In genomic region chrX:101287402-101287801, GRCh38 we compare ENCODE assay signal across 8 cellular contexts. TPM values are rescaled to one million over a fixed set of nuclear protein-coding genes. Genes with fewer than 3 reads are reported as not detected.
DNase-seq lines count a peak whose midpoint lies in the region; ATAC-seq and TF ChIP-seq lines count a peak whose summit lies in the region.

No MANE protein-coding gene starts in this region.

- H3K4ac ChIP-seq in mesendoderm (ENCODE audit: low read depth, low read length): no peak overlapping the region

- no peak overlapping the region for H3K4me3 Mint-ChIP-seq in activated naive CD4-positive, alpha-beta T cell treated with anti-CD3 and anti-CD28 coated beads for 36 hours

- H3K27ac ChIP-seq in mesendoderm (ENCODE audit: low read depth, low read length) (no peak overlapping the region), coronary artery (no peak overlapping the region)

- H3K27ac Mint-ChIP-seq in activated naive CD4-positive, alpha-beta T cell treated with anti-CD3 and anti-CD28 coated beads for 36 hours: no peak overlapping the region

- H3K4me3 ChIP-seq in cardiac fibroblast (replicated peaks in 1 of 2; ENCODE audit: low read depth in 2 of 2, low read length in 2 of 2) (no peak overlapping the region), mesendoderm (ENCODE audit: low read length) (no peak overlapping the region), coronary artery (no peak overlapping the region)

- no peaks in the 10 kb centered on the region for H3K9me3 Mint-ChIP-seq in activated naive CD4-positive, alpha-beta T cell treated with anti-CD3 and anti-CD28 coated beads for 36 hours

- H2BK15ac ChIP-seq in mesendoderm (replicated peaks; ENCODE audit: low read depth): no peak overlapping the region

- H3K79me2 ChIP-seq in mesendoderm (ENCODE audit: control insufficient read depth, insufficient read depth, low read length): no peaks in the 10 kb centered on the region

- no peaks in the 10 kb centered on the region for H3K4me1 ChIP-seq in mesendoderm (ENCODE audit: control insufficient read depth, low read depth, low read length)

- H3K56ac ChIP-seq in mesendoderm (ENCODE audit: low read length): no peak overlapping the region

- H3K27me3 Mint-ChIP-seq in activated naive CD4-positive, alpha-beta T cell treated with anti-CD3 and anti-CD28 coated beads for 36 hours (ENCODE audit: low read depth): peaks cover 1% of the 10 kb centered on the region

- intact Hi-C loops in activated naive CD4-positive, alpha-beta T cell treated with anti-CD3 and anti-CD28 coated beads for 36 hours (cut with micrococcal nuclease): loop anchor here (1.0 to 5.0 kb wide), 5 partner anchors 80 to 602 kb away; no protein-coding TSS in a partner anchor

- no peak overlapping the region for H3K18ac ChIP-seq in mesendoderm (ENCODE audit: low read length)

- DNase-seq in activated naive CD4-positive, alpha-beta T cell treated with anti-CD3 and anti-CD28 coated beads for 36 hours: peak; percentile 6
- no peak for DNase-seq in activated naive CD4-positive, alpha-beta T cell (lab: John Stamatoyannopoulos, UW)
- DNase-seq in NCI-H69 (lab: John Stamatoyannopoulos, UW): peak; percentile 45
- DNase-seq in cardiac fibroblast (ENCODE audit: low read depth in 2 of 2): peak; percentile 56 to 69
- peak; percentile 6 for DNase-seq in mesendoderm
- DNase-seq in activated CD8-positive, alpha-beta memory T cell treated with anti-CD3 and anti-CD28 coated beads, Interleukin-2, amount 50 U/mL, for 48 hours: no peak
- DNase-seq in coronary artery (ENCODE audit: low spot score): no peak

- H4K5ac ChIP-seq in mesendoderm (ENCODE audit: low read length): no peak overlapping the region

- H3K4me2 ChIP-seq in mesendoderm (ENCODE audit: low read length): no peak overlapping the region

- H2BK5ac ChIP-seq in mesendoderm (ENCODE audit: low read length): no peak overlapping the region

- CTCF ChIA-PET in activated naive CD4-positive, alpha-beta T cell treated with anti-CD3 and anti-CD28 coated beads for 36 hours (lab: Charles Lee): interaction anchor here (0.6 to 1.0 kb wide), 4 partner anchors 18 to 837 kb away, joined by 3 to 4 read pairs (median 4); no protein-coding TSS in a partner anchor

- no peaks in the 10 kb centered on the region for H3K79me1 ChIP-seq in mesendoderm (ENCODE audit: low read length)

- no peaks in the 10 kb centered on the region for H3K36me3 Mint-ChIP-seq in activated naive CD4-positive, alpha-beta T cell treated with anti-CD3 and anti-CD28 coated beads for 36 hours (ENCODE audit: low read depth)

- ATAC-seq in HG02798 (IDR thresholded peaks at IDR 0.05; ENCODE audit: poor library complexity, unreplicated experiment): peak; percentile 57

- H3K23ac ChIP-seq in mesendoderm (ENCODE audit: low read length): no peak overlapping the region

- H3K4me1 Mint-ChIP-seq in activated naive CD4-positive, alpha-beta T cell treated with anti-CD3 and anti-CD28 coated beads for 36 hours (ENCODE audit: low read depth): no peaks in the 10 kb centered on the region

- no peak overlapping the region for H4K8ac ChIP-seq in mesendoderm (ENCODE audit: low read depth, low read length)

- H3K36me3 ChIP-seq in mesendoderm (ENCODE audit: control insufficient read depth, insufficient read depth, low read length): no peaks in the 10 kb centered on the region

- no peak overlapping the region for H2AK5ac ChIP-seq in mesendoderm (ENCODE audit: low read length)

- H2BK120ac ChIP-seq in mesendoderm (ENCODE audit: low read depth, low read length): no peak overlapping the region

- TF ChIP-seq CTCF in cardiac fibroblast (IDR thresholded peaks at IDR 0.05; ENCODE audit: low read depth, low read length) (peak; percentile 53), coronary artery (IDR thresholded peaks at IDR 0.05) (no peak)

- WGBS in mesendoderm (ENCODE audit: extremely low coverage, insufficient coverage, low lambda C conversion rate): no CpG with 5 or more reads among the region's 2 CpGs

- no peak overlapping the region for H3K9ac ChIP-seq in mesendoderm (ENCODE audit: low read length)

- H3K27me3 ChIP-seq in mesendoderm (ENCODE audit: insufficient read depth, low read length, poor library complexity): no peaks in the 10 kb centered on the region

RNA-seq across cellular contexts. Expression of gene TAF7L, which starts 3.7 kb away (rescaled TPM):
- not detected for total RNA-seq in activated naive CD4-positive, alpha-beta T cell treated with anti-CD3 and anti-CD28 coated beads for 36 hours
- 0.18 TPM for polyA plus RNA-seq in mesendoderm (2013, experiment 1 of 2)
- polyA plus RNA-seq in mesendoderm (2013, experiment 2 of 2): 0.11 TPM

Comparison
In these comparisons a context has a peak if more than half of its experiments do, and no peak if none do; other contexts are left out.
1. DNase-seq: peak in activated naive CD4-positive, alpha-beta T cell treated with anti-CD3 and anti-CD28 coated beads for 36 hours (single experiment), NCI-H69 (single experiment), cardiac fibroblast (2 of 2) and mesendoderm (single experiment); none in activated naive CD4-positive, alpha-beta T cell (0 of 4), activated CD8-positive, alpha-beta memory T cell treated with anti-CD3 and anti-CD28 coated beads, Interleukin-2, amount 50 U/mL, for 48 hours (single experiment) and coronary artery (single experiment).